In the genomic region with DNA sequence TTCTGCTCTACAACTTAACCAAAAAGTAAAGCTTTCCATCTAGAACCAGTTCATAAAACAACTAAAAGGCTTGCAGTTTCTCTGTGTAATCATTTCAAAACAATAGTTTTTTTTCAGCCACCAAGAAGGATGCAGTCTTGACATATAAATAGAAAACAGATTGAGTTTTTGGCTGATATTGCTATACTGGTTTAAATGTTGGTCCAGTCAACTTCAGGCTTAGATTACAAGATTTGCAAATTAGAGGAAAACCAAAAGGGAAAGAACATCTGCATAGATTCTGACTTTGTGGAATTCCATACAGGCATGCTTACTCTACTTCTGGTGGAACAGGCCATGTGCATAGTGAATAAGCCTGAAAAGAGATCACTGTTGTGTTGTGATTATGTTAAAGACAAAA, we compare ENCODE assay signal across 24 cellular contexts.
"Had no signal": no experiment of that assay in that cellular context is flagged by ENCODE, and none has a peak within 500 bp of the region (broad histone marks: within the 10 kb centered on the region; RNA-seq: fewer than 3 reads in every experiment).

No MANE protein-coding gene starts in this region.

- H3K27me3 Mint-ChIP-seq: activated CD4-positive, alpha-beta T cell treated with anti-CD3 and anti-CD28 coated beads, Interleukin-2, amount 10 ng/mL, durations not matched to agents 7 days and 5 days; activated naive CD4-positive, alpha-beta T cell treated with anti-CD3 and anti-CD28 coated beads, Interleukin-2, amount 50 U/mL, for 24 hours; naive thymus-derived CD8-positive, alpha-beta T cell; progenitor cell of endocrine pancreas; T-cell had no signal

- H3K9me3 Mint-ChIP-seq: activated CD4-positive, alpha-beta T cell treated with anti-CD3 and anti-CD28 coated beads, Interleukin-2, amount 10 ng/mL, durations not matched to agents 7 days and 5 days; activated naive CD4-positive, alpha-beta T cell treated with anti-CD3 and anti-CD28 coated beads, Interleukin-2, amount 50 U/mL, for 24 hours; activated T-helper 1 cell treated with anti-CD3 and anti-CD28 coated beads, Interleukin-12 subunit alpha, Interleukin-12 subunit beta, Interleukin-2, Interleukin-4 antibody, amounts not matched to agents 30 ng/mL and 10 ng/mL and 1 ng/mL, durations not matched to agents 14 hours and 24 hours and 36 hours; brain; immature natural killer cell; naive thymus-derived CD8-positive, alpha-beta T cell; neural progenitor cell; T-cell; T-helper 2 cell treated with Interferon-gamma antibody and Interleukin-4, amounts not matched to agents 5 μg/mL and 100 μg/mL, for 36 hours had no signal

- H3K36me3 Mint-ChIP-seq: brain; immature natural killer cell; naive thymus-derived CD8-positive, alpha-beta T cell; neural progenitor cell; T-cell had no signal

- ATAC-seq: activated CD8-positive, alpha-beta T cell treated with anti-CD3 and anti-CD28 coated beads, Interleukin-2, amount 10 ng/mL, durations not matched to agents 7 days and 5 days; naive thymus-derived CD8-positive, alpha-beta T cell; T-cell; upper lobe of right lung had no signal

- H3K4me3 Mint-ChIP-seq: activated CD4-positive, alpha-beta T cell treated with anti-CD3 and anti-CD28 coated beads, Interleukin-2, amount 10 ng/mL, durations not matched to agents 7 days and 5 days; activated CD8-positive, alpha-beta T cell treated with anti-CD3 and anti-CD28 coated beads, Interleukin-2, amount 10 ng/mL, durations not matched to agents 7 days and 5 days; activated naive CD4-positive, alpha-beta T cell treated with anti-CD3 and anti-CD28 coated beads, Interleukin-2, amount 50 U/mL, for 24 hours; activated T-helper 1 cell treated with anti-CD3 and anti-CD28 coated beads, Interleukin-12 subunit alpha, Interleukin-12 subunit beta, Interleukin-2, Interleukin-4 antibody, amounts not matched to agents 30 ng/mL and 10 ng/mL and 1 ng/mL, durations not matched to agents 14 hours and 24 hours and 36 hours; brain; immature natural killer cell; naive thymus-derived CD8-positive, alpha-beta T cell; neural progenitor cell; T-cell; T-helper 2 cell treated with Interferon-gamma antibody and Interleukin-4, amounts not matched to agents 5 μg/mL and 100 μg/mL, for 36 hours had no signal

- DNase-seq: activated CD4-positive, alpha-beta T cell treated with anti-CD3 and anti-CD28 coated beads, Interleukin-2, amount 10 ng/mL, durations not matched to agents 7 days and 5 days; activated CD4-positive, CD25-positive, alpha-beta regulatory T cell treated with anti-CD3 and anti-CD28 coated beads, Interleukin-2, amount 50 U/mL, for 72 hours; activated CD8-positive, alpha-beta T cell treated with anti-CD3 and anti-CD28 coated beads, Interleukin-2, amount 10 ng/mL, durations not matched to agents 7 days and 5 days; activated gamma-delta T cell treated with Interleukin-2 at 50 U/mL for 16 hours; aorta; caudate nucleus; dermis blood vessel endothelial cell; effector CD8-positive, alpha-beta T cell; immature natural killer cell; left ventricle myocardium inferior; naive thymus-derived CD8-positive, alpha-beta T cell; retina; spleen; stimulated activated CD4-positive, alpha-beta T cell treated with anti-CD3 and anti-CD28 coated beads, Interleukin-4, amount 100 ng/mL, for 24 hours; stimulated activated naive CD4-positive, alpha-beta T cell treated with Interleukin-2 at 50 U/mL for 16 hours; T-cell; thyroid gland; upper lobe of right lung had no signal

- H3K27ac Mint-ChIP-seq: activated CD4-positive, alpha-beta T cell treated with anti-CD3 and anti-CD28 coated beads, Interleukin-2, amount 10 ng/mL, durations not matched to agents 7 days and 5 days; activated CD8-positive, alpha-beta T cell treated with anti-CD3 and anti-CD28 coated beads, Interleukin-2, amount 10 ng/mL, durations not matched to agents 7 days and 5 days; activated naive CD4-positive, alpha-beta T cell treated with anti-CD3 and anti-CD28 coated beads, Interleukin-2, amount 50 U/mL, for 24 hours; activated T-helper 1 cell treated with anti-CD3 and anti-CD28 coated beads, Interleukin-12 subunit alpha, Interleukin-12 subunit beta, Interleukin-2, Interleukin-4 antibody, amounts not matched to agents 30 ng/mL and 10 ng/mL and 1 ng/mL, durations not matched to agents 14 hours and 24 hours and 36 hours; immature natural killer cell; naive thymus-derived CD8-positive, alpha-beta T cell; neural progenitor cell; progenitor cell of endocrine pancreas; T-cell; T-helper 2 cell treated with Interferon-gamma antibody and Interleukin-4, amounts not matched to agents 5 μg/mL and 100 μg/mL, for 36 hours had no signal

- H3K4me1 Mint-ChIP-seq: activated CD4-positive, alpha-beta T cell treated with anti-CD3 and anti-CD28 coated beads, Interleukin-2, amount 10 ng/mL, durations not matched to agents 7 days and 5 days; immature natural killer cell had no signal
